22 cellular contexts compared by ENCODE assay signal in the genomic region with DNA sequence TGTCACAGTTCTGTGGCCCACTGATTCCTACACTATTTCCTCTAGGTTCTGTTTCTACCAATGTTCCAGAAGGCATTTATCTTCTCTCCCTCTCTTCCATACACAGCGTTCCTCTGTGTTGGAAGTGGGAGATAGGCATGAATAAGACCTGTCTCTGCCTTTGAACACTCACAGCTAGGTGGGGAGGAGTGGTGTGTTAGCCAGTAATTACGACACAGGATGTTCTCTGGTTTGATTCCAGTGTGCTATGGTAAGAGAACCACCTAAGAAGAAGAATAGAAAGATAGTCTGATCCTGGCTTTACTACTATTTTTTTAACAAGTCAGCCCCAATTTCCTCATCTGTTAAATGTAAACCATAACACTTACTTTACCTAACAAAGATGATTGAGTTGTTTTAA.
DNase-seq lines count a peak whose midpoint lies in the region; ATAC-seq and TF ChIP-seq lines count a peak whose summit lies in the region.
"Had no signal": no experiment of that assay in that cellular context is flagged by ENCODE, and none has a peak within 500 bp of the region (broad histone marks: within the 10 kb centered on the region; RNA-seq: fewer than 3 reads in every experiment).

No MANE protein-coding gene starts in this region.

- DNase-seq in natural killer cell (no peak), NCI-H446 treated with DMSO at 0.1 percent for 48 hours (lab: John Stamatoyannopoulos, UW) (no peak), PC-3 (no peak)
- DNase-seq in natural killer cell treated with Interleukin-12 subunit alpha and Interleukin-12 subunit beta and Interleukin-15 and Interleukin-18, amount 100 ng/mL, for 72 hours (ENCODE audit: low spot score): no peak
- no peak for DNase-seq in activated CD8-positive, alpha-beta T cell treated with anti-CD3 and anti-CD28 coated beads for 36 hours
- DNase-seq in central memory CD8-positive, alpha-beta T cell (ENCODE audit: low spot score in 2 of 2): no peak
- DNase-seq in stimulated activated naive CD8-positive, alpha-beta T cell treated with anti-CD3 and anti-CD28 coated beads, Interleukin-15, amount 100 ng/mL, for 72 hours: no peak
- DNase-seq: AML-193, Calu3, DMS79, Kasumi-1, MV-4-11, NCI-H1417 treated with DMSO at 0.1 percent for 48 hours, NCI-H2029, NCI-H2171 treated with DMSO at 0.1 percent for 48 hours, NCI-H510A had no signal

- no TSS peak for BruUV-seq in PC-3 (replicated peaks; lab: Mats Ljungman, UMichigan)

- TF ChIP-seq CTCF in natural killer cell (IDR thresholded peaks at IDR 0.05) (no peak), PC-3 (conservative IDR thresholded peaks at IDR 0.05; ENCODE audit: low read depth, low read length) (no peak)
- TF ChIP-seq CTCF in activated CD8-positive, alpha-beta T cell treated with anti-CD3 and anti-CD28 coated beads for 36 hours (IDR thresholded peaks at IDR 0.05): no peak

- no peaks in the 10 kb centered on the region for H3K9me3 Mint-ChIP-seq in natural killer cell
- H3K9me3 Mint-ChIP-seq in natural killer cell treated with Interleukin-12 subunit alpha and Interleukin-12 subunit beta and Interleukin-15 and Interleukin-18, amount 100 ng/mL, for 72 hours: no peaks in the 10 kb centered on the region
- H3K9me3 Mint-ChIP-seq in activated CD8-positive, alpha-beta T cell treated with anti-CD3 and anti-CD28 coated beads for 36 hours: no peaks in the 10 kb centered on the region
- no peaks in the 10 kb centered on the region for H3K9me3 Mint-ChIP-seq in central memory CD8-positive, alpha-beta T cell
- no peaks in the 10 kb centered on the region for H3K9me3 Mint-ChIP-seq in stimulated activated naive CD8-positive, alpha-beta T cell treated with anti-CD3 and anti-CD28 coated beads, Interleukin-15, amount 100 ng/mL, for 72 hours
- H3K9me3 Mint-ChIP-seq: CD14-positive monocyte, GM23338, IgD-negative memory B cell had no signal

- H3K27me3 Mint-ChIP-seq in natural killer cell (ENCODE audit: low read depth in 2 of 2): no peaks in the 10 kb centered on the region
- no peaks in the 10 kb centered on the region for H3K27me3 Mint-ChIP-seq in natural killer cell treated with Interleukin-12 subunit alpha and Interleukin-12 subunit beta and Interleukin-15 and Interleukin-18, amount 100 ng/mL, for 72 hours
- H3K27me3 Mint-ChIP-seq in activated CD8-positive, alpha-beta T cell treated with anti-CD3 and anti-CD28 coated beads for 36 hours: no peaks in the 10 kb centered on the region
- H3K27me3 Mint-ChIP-seq in central memory CD8-positive, alpha-beta T cell: no peaks in the 10 kb centered on the region
- no peaks in the 10 kb centered on the region for H3K27me3 Mint-ChIP-seq in stimulated activated naive CD8-positive, alpha-beta T cell treated with anti-CD3 and anti-CD28 coated beads, Interleukin-15, amount 100 ng/mL, for 72 hours
- H3K27me3 Mint-ChIP-seq: IgD-negative memory B cell had no signal

- no peaks in the 10 kb centered on the region for H3K4me1 ChIP-seq in PC-3 (ENCODE audit: insufficient read depth, low read length)

- H3K4me3 Mint-ChIP-seq in natural killer cell: no peak overlapping the region
- no peak overlapping the region for H3K4me3 Mint-ChIP-seq in natural killer cell treated with Interleukin-12 subunit alpha and Interleukin-12 subunit beta and Interleukin-15 and Interleukin-18, amount 100 ng/mL, for 72 hours
- no peak overlapping the region for H3K4me3 Mint-ChIP-seq in activated CD8-positive, alpha-beta T cell treated with anti-CD3 and anti-CD28 coated beads for 36 hours
- no peak overlapping the region for H3K4me3 Mint-ChIP-seq in central memory CD8-positive, alpha-beta T cell
- H3K4me3 Mint-ChIP-seq in stimulated activated naive CD8-positive, alpha-beta T cell treated with anti-CD3 and anti-CD28 coated beads, Interleukin-15, amount 100 ng/mL, for 72 hours: peak overlapping the region in 1 of 2 donors; percentile 18
- H3K4me3 Mint-ChIP-seq: CD14-positive monocyte, GM23338, IgD-negative memory B cell had no signal

- H3F3A ChIP-seq in PC-3 (ENCODE audit: low read length, unreplicated experiment): no peaks in the 10 kb centered on the region

- H3K9me2 ChIP-seq in PC-3 (replicated peaks; ENCODE audit: low read length): no peaks in the 10 kb centered on the region

- no peaks in the 10 kb centered on the region for H4K20me1 ChIP-seq in PC-3 (ENCODE audit: low read length)

- H3K36me3 ChIP-seq in PC-3 (ENCODE audit: low read depth, low read length): no peaks in the 10 kb centered on the region

- ATAC-seq in natural killer cell: peak in 2 of 3 donors; percentile 49 to 77
- ATAC-seq in natural killer cell treated with Interleukin-12 subunit alpha and Interleukin-12 subunit beta and Interleukin-15 and Interleukin-18, amount 100 ng/mL, for 72 hours: no peak
- ATAC-seq in activated CD8-positive, alpha-beta T cell treated with anti-CD3 and anti-CD28 coated beads for 36 hours: peak; percentile 46
- ATAC-seq in central memory CD8-positive, alpha-beta T cell (replicated peaks; ENCODE audit: extremely low read depth, poor library complexity, severe bottlenecking): peak; percentile 64
- ATAC-seq in stimulated activated naive CD8-positive, alpha-beta T cell treated with anti-CD3 and anti-CD28 coated beads, Interleukin-15, amount 100 ng/mL, for 72 hours: peak; percentile 58
- no peak for ATAC-seq in PC-3
- no peak for ATAC-seq in GM18873 (IDR thresholded peaks at IDR 0.05; ENCODE audit: low FRiP score, unreplicated experiment)
- ATAC-seq: GM23338, HCT116 had no signal

- POLR2A ChIA-PET in activated CD8-positive, alpha-beta T cell treated with anti-CD3 and anti-CD28 coated beads for 36 hours (lab: Charles Lee): no interaction called here
- POLR2A ChIA-PET in PC-3 (lab: Charles Lee; ENCODE audit: unreplicated experiment): no interaction called here

- H3K9ac ChIP-seq in PC-3 (ENCODE audit: low read length): no peak overlapping the region

- no peak overlapping the region for H2AFZ ChIP-seq in PC-3 (ENCODE audit: low read length)
- H2AFZ ChIP-seq: GM23338 had no signal

- no peaks in the 10 kb centered on the region for H3K27me3 ChIP-seq in PC-3 (ENCODE audit: low read length)

- H3K27ac ChIP-seq in PC-3 (ENCODE audit: low read length): no peak overlapping the region
- H3K27ac ChIP-seq: HL-60 had no signal

- CTCF ChIA-PET in activated CD8-positive, alpha-beta T cell treated with anti-CD3 and anti-CD28 coated beads for 36 hours (lab: Charles Lee): no interaction called here
- CTCF ChIA-PET in PC-3 (lab: Charles Lee): no interaction called here

- H3K9me3 ChIP-seq in PC-3 (ENCODE audit: low read length): no peaks in the 10 kb centered on the region

- no peaks in the 10 kb centered on the region for H3K36me3 Mint-ChIP-seq in natural killer cell
- no peaks in the 10 kb centered on the region for H3K36me3 Mint-ChIP-seq in natural killer cell treated with Interleukin-12 subunit alpha and Interleukin-12 subunit beta and Interleukin-15 and Interleukin-18, amount 100 ng/mL, for 72 hours
- H3K36me3 Mint-ChIP-seq in activated CD8-positive, alpha-beta T cell treated with anti-CD3 and anti-CD28 coated beads for 36 hours (ENCODE audit: low read depth): peaks cover 12% of the 10 kb centered on the region
- H3K36me3 Mint-ChIP-seq in central memory CD8-positive, alpha-beta T cell (ENCODE audit: insufficient read depth): peaks cover 10% of the 10 kb centered on the region

- intact Hi-C loops in natural killer cell (cut with micrococcal nuclease) (no loop called here), PC-3 (cut with micrococcal nuclease) (no loop called here)
- intact Hi-C loops in activated CD8-positive, alpha-beta T cell treated with anti-CD3 and anti-CD28 coated beads for 36 hours (cut with micrococcal nuclease): no loop called here

- peaks cover 22 to 24% of the 10 kb centered on the region in 2 donors for H3K4me1 Mint-ChIP-seq in natural killer cell
- H3K4me1 Mint-ChIP-seq in natural killer cell treated with Interleukin-12 subunit alpha and Interleukin-12 subunit beta and Interleukin-15 and Interleukin-18, amount 100 ng/mL, for 72 hours (ENCODE audit: low read depth in 2 of 2): peaks cover 11 to 23% of the 10 kb centered on the region in 2 donors
- peaks cover 63% of the 10 kb centered on the region for H3K4me1 Mint-ChIP-seq in activated CD8-positive, alpha-beta T cell treated with anti-CD3 and anti-CD28 coated beads for 36 hours (ENCODE audit: low read depth)
- peaks cover 37% of the 10 kb centered on the region for H3K4me1 Mint-ChIP-seq in central memory CD8-positive, alpha-beta T cell
- H3K4me1 Mint-ChIP-seq in stimulated activated naive CD8-positive, alpha-beta T cell treated with anti-CD3 and anti-CD28 coated beads, Interleukin-15, amount 100 ng/mL, for 72 hours: peaks cover 65% of the 10 kb centered on the region

- no peak overlapping the region for H3K27ac Mint-ChIP-seq in natural killer cell
- H3K27ac Mint-ChIP-seq in natural killer cell treated with Interleukin-12 subunit alpha and Interleukin-12 subunit beta and Interleukin-15 and Interleukin-18, amount 100 ng/mL, for 72 hours: peak overlapping the region in 1 of 2 donors; percentile 15
- no peak overlapping the region for H3K27ac Mint-ChIP-seq in activated CD8-positive, alpha-beta T cell treated with anti-CD3 and anti-CD28 coated beads for 36 hours
- H3K27ac Mint-ChIP-seq in central memory CD8-positive, alpha-beta T cell (ENCODE audit: low read depth): no peak overlapping the region
- H3K27ac Mint-ChIP-seq in stimulated activated naive CD8-positive, alpha-beta T cell treated with anti-CD3 and anti-CD28 coated beads, Interleukin-15, amount 100 ng/mL, for 72 hours: peak overlapping the region in 1 of 2 donors; percentile 53
- H3K27ac Mint-ChIP-seq: CD14-positive monocyte, GM23338, IgD-negative memory B cell had no signal

- H3K4me3 ChIP-seq in PC-3 (ENCODE audit: low read length): no peak overlapping the region
- H3K4me3 ChIP-seq: GM23338 had no signal

- no peak overlapping the region for H3K4me2 ChIP-seq in PC-3 (ENCODE audit: low read length)
- H3K4me2 ChIP-seq: GM23338 had no signal

- no peaks in the 10 kb centered on the region for H3K79me2 ChIP-seq in PC-3 (ENCODE audit: low read length)

Comparison
In these comparisons a context has a peak if more than half of its experiments do, and no peak if none do; other contexts are left out.
1. ATAC-seq: peak in natural killer cell (2 of 3), activated CD8-positive, alpha-beta T cell treated with anti-CD3 and anti-CD28 coated beads for 36 hours (single experiment), central memory CD8-positive, alpha-beta T cell (single experiment) and stimulated activated naive CD8-positive, alpha-beta T cell treated with anti-CD3 and anti-CD28 coated beads, Interleukin-15, amount 100 ng/mL, for 72 hours (single experiment); none in natural killer cell treated with Interleukin-12 subunit alpha and Interleukin-12 subunit beta and Interleukin-15 and Interleukin-18, amount 100 ng/mL, for 72 hours (0 of 2), PC-3 (single experiment) and GM18873 (single experiment).